12 cellular contexts compared by ENCODE assay signal in genomic region chr10:117365612-117366011, GRCh38. TPM values are rescaled to one million over a fixed set of nuclear protein-coding genes. Genes with fewer than 3 reads are reported as not detected.
DNase-seq lines count a peak whose midpoint lies in the region; ATAC-seq, FAIRE-seq and TF ChIP-seq lines count a peak whose summit lies in the region.
"Had no signal": no experiment of that assay in that cellular context is flagged by ENCODE, and none has a peak within 500 bp of the region (broad histone marks: within the 10 kb centered on the region; RNA-seq: fewer than 3 reads in every experiment).

No MANE protein-coding gene starts in this region.

- no peak for ATAC-seq in DND-41 (ENCODE audit: insufficient read depth, low read depth)
- ATAC-seq in HCT116, result no peak
- no peak for ATAC-seq in HG03039 (IDR thresholded peaks at IDR 0.05; ENCODE audit: unreplicated experiment)

- H3K4me3 Mint-ChIP-seq in activated CD4-positive, alpha-beta T cell treated with anti-CD3 and anti-CD28 coated beads, Interleukin-2, amount 10 ng/mL, durations not matched to agents 24 days and 14 days, result no peak overlapping the region

- no peaks in the 10 kb centered on the region for H3K27me3 Mint-ChIP-seq in activated CD4-positive, alpha-beta T cell treated with anti-CD3 and anti-CD28 coated beads, Interleukin-2, amount 10 ng/mL, durations not matched to agents 24 days and 14 days

- no peaks in the 10 kb centered on the region for H3K9me3 Mint-ChIP-seq in activated CD4-positive, alpha-beta T cell treated with anti-CD3 and anti-CD28 coated beads, Interleukin-2, amount 10 ng/mL, durations not matched to agents 24 days and 14 days

- DNase-seq in DND-41 (no peak), HCT116 (ENCODE audit: low read depth, low spot score) (peak; percentile 62), Peyer's patch (peak in 1 of 3 donors; percentile 57), kidney (no peak), GM13976 (ENCODE audit: low spot score) (no peak), SKM-1 treated with dmso at 0.1 percent for 144 hours (lab: John Stamatoyannopoulos, UW; ENCODE audit: unreplicated experiment) (no peak)
- DNase-seq in activated CD4-positive, alpha-beta T cell treated with anti-CD3 and anti-CD28 coated beads, Interleukin-2, amount 10 ng/mL, durations not matched to agents 24 days and 14 days, result no peak
- DNase-seq: activated naive CD4-positive, alpha-beta T cell treated with Interleukin-2 at 50 U/mL for 16 hours; effector CD8-positive, alpha-beta T cell; NCI-H446 treated with DMSO at 0.1 percent for 48 hours had no signal

- POLR2A ChIA-PET in HCT116 (lab: Charles Lee), result no interaction called here

- H3K9me2 ChIP-seq in HCT116 (ENCODE audit: insufficient read depth), result no peaks in the 10 kb centered on the region

- H3K36me3 Mint-ChIP-seq in activated CD4-positive, alpha-beta T cell treated with anti-CD3 and anti-CD28 coated beads, Interleukin-2, amount 10 ng/mL, durations not matched to agents 24 days and 14 days (ENCODE audit: low read depth), result peaks cover 9% of the 10 kb centered on the region

- H3K4me2 ChIP-seq in DND-41 (ENCODE audit: insufficient read depth, low read length) (peak overlapping the region; percentile 30; the same call in 1 of the 2 replicates), HCT116 (ENCODE audit: low read length) (peak overlapping the region; percentile 34)

- in situ Hi-C loops in GM13976 (cut with MboI; ENCODE audit: low sequenced_read_pairs, unreplicated experiment), result no loop called here

- intact Hi-C loops in HCT116 (cut with micrococcal nuclease) (no loop called here), kidney (cut with DNase I) (no loop called here)
- intact Hi-C loops in activated CD4-positive, alpha-beta T cell treated with anti-CD3 and anti-CD28 coated beads, Interleukin-2, amount 10 ng/mL, durations not matched to agents 24 days and 14 days (cut with micrococcal nuclease), result no loop called here

- BruUV-seq in HCT116 (replicated peaks; lab: Mats Ljungman, UMichigan), result no TSS peak

- no peak overlapping the region for H3K9ac ChIP-seq in DND-41 (ENCODE audit: low read depth, low read length)
- no peak overlapping the region for H3K9ac ChIP-seq in HCT116 (ENCODE audit: low read length)
- no peak overlapping the region for H3K9ac ChIP-seq in kidney (ENCODE audit: low read length in 2 of 2)

- CTCF ChIA-PET in HCT116 (lab: Charles Lee), result no interaction called here

- FAIRE-seq in kidney (lab: Jason Lieb, UNC), result peak; percentile 82

- peaks cover 36% of the 10 kb centered on the region for H3K4me1 Mint-ChIP-seq in activated CD4-positive, alpha-beta T cell treated with anti-CD3 and anti-CD28 coated beads, Interleukin-2, amount 10 ng/mL, durations not matched to agents 24 days and 14 days

- H3K9me3 ChIP-seq in DND-41 (ENCODE audit: insufficient read depth, low read length, severe bottlenecking) (no peaks in the 10 kb centered on the region), HCT116 (ENCODE audit: control insufficient read depth in 1 of 2, insufficient read depth in 1 of 2, low read depth in 1 of 2, low read length in 2 of 2) (no peaks in the 10 kb centered on the region), Peyer's patch (no peaks in the 10 kb centered on the region), kidney (ENCODE audit: control insufficient read depth in 1 of 2, low read length in 2 of 2) (no peaks in the 10 kb centered on the region)

- peaks cover 6% of the 10 kb centered on the region; the same call in 1 of the 2 replicates for H3K36me3 ChIP-seq in DND-41 (ENCODE audit: insufficient read depth, low read length)
- H3K36me3 ChIP-seq in HCT116 (ENCODE audit: control insufficient read depth in 1 of 2, insufficient read depth in 2 of 2, low read length in 2 of 2), result no peaks in the 10 kb centered on the region
- H3K36me3 ChIP-seq in Peyer's patch, result no peaks in the 10 kb centered on the region
- no peaks in the 10 kb centered on the region for H3K36me3 ChIP-seq in kidney (ENCODE audit: control insufficient read depth in 1 of 2, insufficient read depth in 2 of 2, low read length in 2 of 2)

- peak; percentile 8; the same call in 1 of the 2 replicates for TF ChIP-seq RAD21 in HCT116 (IDR thresholded peaks at IDR 0.05; ENCODE audit: low read depth)

- RAD21 ChIA-PET in HCT116 (lab: Charles Lee; ENCODE audit: low non-redundant PET in 1 of 2, low total read pairs in 2 of 2, uncharacterized antibody in 2 of 2, unreplicated experiment in 2 of 2), result no interaction called here

- H4K20me1 ChIP-seq in DND-41 (ENCODE audit: insufficient read depth, low read length) (peaks cover 75% of the 10 kb centered on the region), HCT116 (ENCODE audit: insufficient read depth) (peaks cover 56% of the 10 kb centered on the region; the same call in 1 of the 2 replicates)

- H3K4me3 ChIP-seq in DND-41 (ENCODE audit: low read depth in 1 of 2, low read length in 2 of 2), result no peak overlapping the region
- H3K4me3 ChIP-seq in HCT116 (replicated peaks in 1 of 2; ENCODE audit: low read depth in 1 of 2, low read length in 2 of 2), result no peak overlapping the region
- H3K4me3 ChIP-seq in Peyer's patch, result peak overlapping the region in 1 of 4 donors; percentile 14
- no peak overlapping the region for H3K4me3 ChIP-seq in kidney (ENCODE audit: low read length in 2 of 2)

- no peak overlapping the region for H3K27ac Mint-ChIP-seq in activated CD4-positive, alpha-beta T cell treated with anti-CD3 and anti-CD28 coated beads, Interleukin-2, amount 10 ng/mL, durations not matched to agents 24 days and 14 days

- TF ChIP-seq CTCF in DND-41 (IDR thresholded peaks at IDR 0.05; ENCODE audit: borderline replicate concordance, extremely low read depth, low read length, poor library complexity, severe bottlenecking), result no peak
- TF ChIP-seq CTCF in HCT116 (IDR thresholded peaks at IDR 0.05 in 2 of 3, conservative IDR thresholded peaks at IDR 0.05 in 1 of 3; ENCODE audit: borderline replicate concordance in 1 of 3, insufficient read depth in 1 of 3, low read depth in 2 of 3, low read length in 2 of 3), result no peak
- no peak for TF ChIP-seq CTCF in Peyer's patch (IDR thresholded peaks at IDR 0.05)
- no peak for TF ChIP-seq CTCF in kidney (IDR thresholded peaks at IDR 0.05; ENCODE audit: borderline replicate concordance, extremely low read depth, insufficient read depth)
- no peak for TF ChIP-seq CTCF in GM13976 (IDR thresholded peaks at IDR 0.05; ENCODE audit: borderline replicate concordance, control extremely low read depth, extremely low read depth, insufficient read depth, missing control alignments)

- no peak overlapping the region for H3K27ac ChIP-seq in DND-41 (ENCODE audit: low read length)
- peak overlapping the region; percentile 54; the same call in 1 of the 2 replicates for H3K27ac ChIP-seq in HCT116 (ENCODE audit: low read depth, low read length)
- H3K27ac ChIP-seq in Peyer's patch, result peak overlapping the region in 3 of 4 donors; percentile 8 to 65 (median 53)
- H3K27ac ChIP-seq in kidney (ENCODE audit: low read depth in 2 of 2, low read length in 2 of 2), result no peak overlapping the region
- H3K27ac ChIP-seq: C4-2B had no signal

- TF ChIP-seq POLR2A in HCT116 (IDR thresholded peaks at IDR 0.05; ENCODE audit: borderline replicate concordance, extremely low read depth, insufficient read depth, insufficient read length) (no peak), Peyer's patch (IDR thresholded peaks at IDR 0.05) (no peak)

- H3K27me3 ChIP-seq in DND-41 (ENCODE audit: insufficient read depth, low read length, poor library complexity), result no peaks in the 10 kb centered on the region
- no peaks in the 10 kb centered on the region for H3K27me3 ChIP-seq in HCT116 (ENCODE audit: insufficient read depth, low read length)
- H3K27me3 ChIP-seq in Peyer's patch, result no peaks in the 10 kb centered on the region

- H2AFZ ChIP-seq in DND-41 (ENCODE audit: low read depth, low read length) (no peak overlapping the region), HCT116 (ENCODE audit: low read depth, low read length, poor library complexity, severe bottlenecking) (no peak overlapping the region)

- H3K79me2 ChIP-seq in DND-41 (ENCODE audit: insufficient read depth, low read length), result peaks cover 100% of the 10 kb centered on the region
- H3K79me2 ChIP-seq in HCT116 (ENCODE audit: insufficient read depth, low read length), result peaks cover 100% of the 10 kb centered on the region

- peaks cover 20% of the 10 kb centered on the region for H3K4me1 ChIP-seq in DND-41 (ENCODE audit: insufficient read depth, low read length)
- peaks cover 55 to 57% of the 10 kb centered on the region in 2 experiments for H3K4me1 ChIP-seq in HCT116 (ENCODE audit: control insufficient read depth in 1 of 2, insufficient read depth in 2 of 2, low read length in 2 of 2)
- peaks cover 0 to 64% (median 10%) of the 10 kb centered on the region in 4 donors for H3K4me1 ChIP-seq in Peyer's patch
- H3K4me1 ChIP-seq in kidney (ENCODE audit: control insufficient read depth in 1 of 2, insufficient read depth in 1 of 2, low read depth in 1 of 2, low read length in 2 of 2), result peaks cover 15 to 23% of the 10 kb centered on the region in 2 donors

TF ChIP-seq in HCT116, 20 proteins besides CTCF, POLR2A, EP300 and RAD21 (continues in another document):
- TF ChIP-seq ZNF274 (IDR thresholded peaks at IDR 0.05; ENCODE audit: low read depth, low read length) (no peak), JUND (IDR thresholded peaks at IDR 0.05) (peak; percentile 92), ATF3 (IDR thresholded peaks at IDR 0.05) (no peak), EZH2phosphoT487 (IDR thresholded peaks at IDR 0.05; ENCODE audit: borderline replicate concordance) (no peak), SIN3A (IDR thresholded peaks at IDR 0.05; ENCODE audit: low read depth) (peak; percentile 63; the same call in 1 of the 2 replicates), MAX (IDR thresholded peaks at IDR 0.05) (0 out of 2 replicates have a peak, but pooled peaks have one; percentile 25), FOSL1 (IDR thresholded peaks at IDR 0.05; ENCODE audit: low read depth) (peak; percentile 71), POLR2AphosphoS5 (IDR thresholded peaks at IDR 0.05; ENCODE audit: low read depth, low read length) (peak; percentile 28; the same call in 1 of the 2 replicates), SP1 (IDR thresholded peaks at IDR 0.05; ENCODE audit: low read depth) (peak; percentile 90), ZFX (IDR thresholded peaks at IDR 0.05) (no peak)

RNA-seq across cellular contexts. Expression of gene PDZD8, which starts 9.6 kb away (rescaled TPM):
- total RNA-seq in HCT116 (2021; ENCODE audit: unreplicated experiment) (61.7 TPM), Peyer's patch (10 to 100 TPM; 50.3 to 91.4 (median 72.0) TPM), kidney (41.9 TPM)
- 17.5 and 20.6 TPM in 2 replicates for polyA plus RNA-seq in HCT116 (2012)
- 7.4 TPM for polyA plus RNA-seq in kidney (ENCODE audit: insufficient read depth, low read depth, low replicate concordance)
- total RNA-seq in activated CD4-positive, alpha-beta T cell treated with anti-CD3 and anti-CD28 coated beads, Interleukin-2, amount 10 ng/mL, durations not matched to agents 24 days and 14 days, result 23.3 and 23.5 TPM in 2 replicates

Comparison
In these comparisons a context has a peak if more than half of its experiments do, and no peak if none do; other contexts are left out.
1. H3K27ac ChIP-seq: peak in HCT116 (single experiment) and Peyer's patch (3 of 4); none in DND-41 (single experiment) and kidney (0 of 2).